In the genomic region with DNA sequence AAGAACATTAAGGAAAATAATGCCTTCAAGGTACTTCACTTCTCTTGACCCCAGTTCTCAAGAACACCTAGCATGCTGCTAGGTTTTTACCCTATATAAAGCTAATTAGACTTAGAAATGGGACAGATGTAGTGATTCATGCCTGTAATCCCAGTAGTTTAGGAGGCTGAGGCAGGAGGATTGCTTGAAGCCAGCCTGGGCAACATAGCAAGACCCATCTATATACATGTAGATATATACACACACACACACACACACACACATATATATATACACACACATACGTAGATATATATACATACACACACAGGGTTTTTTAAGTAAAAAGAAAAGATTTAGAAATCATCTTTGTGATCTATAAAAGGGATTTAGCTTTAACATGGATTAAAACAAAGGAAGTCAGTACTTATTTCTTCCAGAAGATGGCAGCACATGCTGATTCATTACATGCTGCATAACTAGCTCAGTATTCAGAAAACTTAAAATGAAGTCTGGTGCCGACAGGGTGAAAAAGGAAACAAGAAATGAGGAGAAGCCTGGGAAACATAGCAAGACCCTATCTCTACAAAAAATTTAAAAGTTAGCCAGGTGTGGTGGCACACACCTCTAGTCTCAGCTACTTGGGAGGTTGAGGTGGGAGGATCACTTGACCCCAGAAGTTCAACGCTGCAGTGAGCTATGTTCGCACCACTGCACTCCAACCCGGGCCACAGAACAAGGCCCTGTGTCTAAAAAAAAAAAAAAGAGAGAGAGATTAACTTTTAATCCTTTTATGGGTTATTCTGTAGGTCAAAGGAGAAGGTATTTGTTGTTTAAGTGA, we compare ENCODE assay signal across 8 cellular contexts. TPM values are rescaled to one million over a fixed set of nuclear protein-coding genes. Genes with fewer than 3 reads are reported as not detected.
DNase-seq lines count a peak whose midpoint lies in the region; ATAC-seq, FAIRE-seq and TF ChIP-seq lines count a peak whose summit lies in the region.

No MANE protein-coding gene starts in this region.

- no peak overlapping the region for H3K4me3 ChIP-seq in astrocyte (ENCODE audit: insufficient read depth, low read depth, low read length)
- H3K4me3 ChIP-seq in sigmoid colon: no peak overlapping the region

- intact Hi-C loops in left ventricle myocardium superior (cut with micrococcal nuclease): loop anchor here (10.0 kb wide), 1 partner anchor 222 kb away; no protein-coding TSS in a partner anchor
- intact Hi-C loops in sigmoid colon (cut with DNase I): loop anchor here (2.0 to 5.0 kb wide), 3 partner anchors 230 to 365 kb away; a partner anchor contains a TSS

- no peak for TF ChIP-seq POLR2A in sigmoid colon (IDR thresholded peaks at IDR 0.05)

- DNase-seq in COLO829 (ENCODE audit: low spot score): peak; percentile 77
- DNase-seq in GM20000 (ENCODE audit: low spot score): peak; percentile 52
- DNase-seq in NCI-H526 treated with DMSO at 0.1 percent for 48 hours (lab: John Stamatoyannopoulos, UW): peak; percentile 21
- peak; percentile 29 for DNase-seq in astrocyte (ENCODE audit: low read depth)
- no peak for DNase-seq in left ventricle myocardium superior
- no peak for DNase-seq in sigmoid colon

- H3K79me2 ChIP-seq in astrocyte (ENCODE audit: insufficient read depth, low read length): no peaks in the 10 kb centered on the region

- no peaks in the 10 kb centered on the region for H3K9me3 Mint-ChIP-seq in astrocyte (ENCODE audit: unreplicated experiment)

- H3K9ac ChIP-seq in astrocyte (ENCODE audit: low read length): no peak overlapping the region

- no peaks in the 10 kb centered on the region for H3K4me1 Mint-ChIP-seq in astrocyte (ENCODE audit: low read depth, unreplicated experiment)

- H3K27me3 ChIP-seq in astrocyte (ENCODE audit: insufficient read depth, low read length): no peaks in the 10 kb centered on the region
- H3K27me3 ChIP-seq in sigmoid colon: no peaks in the 10 kb centered on the region

- WGBS in sigmoid colon, 2 donors: 50 to 61% methylated on average over 5 of the region's 5 CpGs

- no peak overlapping the region for H2AFZ ChIP-seq in astrocyte (ENCODE audit: low read depth, low read length)

- peaks cover 11% of the 10 kb centered on the region for H3K36me3 Mint-ChIP-seq in astrocyte (ENCODE audit: low read depth, unreplicated experiment)

- TF ChIP-seq CTCF in GM20000 (IDR thresholded peaks at IDR 0.05; ENCODE audit: extremely low read depth, missing control alignments): peak; percentile 26
- peak; percentile 53 for TF ChIP-seq CTCF in astrocyte (IDR thresholded peaks at IDR 0.05; ENCODE audit: insufficient read depth, low read depth, low read length)
- TF ChIP-seq CTCF in sigmoid colon (IDR thresholded peaks at IDR 0.05): peak; percentile 33 to 75 (median 60)

- no peak for TF ChIP-seq EP300 in sigmoid colon (IDR thresholded peaks at IDR 0.05)

- H3K27ac ChIP-seq in astrocyte (ENCODE audit: low read depth, low read length) (no peak overlapping the region), sigmoid colon (no peak overlapping the region)

- no peak overlapping the region for H3K27ac Mint-ChIP-seq in astrocyte (ENCODE audit: unreplicated experiment)

- H3K9me3 ChIP-seq in astrocyte (ENCODE audit: insufficient read depth, low read depth, low read length) (no peaks in the 10 kb centered on the region), sigmoid colon (no peaks in the 10 kb centered on the region)

- H3K36me3 ChIP-seq in astrocyte (ENCODE audit: insufficient read depth, low read length) (peaks cover 24% of the 10 kb centered on the region), sigmoid colon (peaks cover 3 to 71% (median 14%) of the 10 kb centered on the region in 4 donors)

- H3K27me3 Mint-ChIP-seq in astrocyte (ENCODE audit: low read depth, unreplicated experiment): no peaks in the 10 kb centered on the region

- peak; percentile 43 for FAIRE-seq in astrocyte (lab: Jason Lieb, UNC)

- no peaks in the 10 kb centered on the region for H4K20me1 ChIP-seq in astrocyte (ENCODE audit: insufficient read depth, low read length)

- no peak overlapping the region for H3K4me2 ChIP-seq in astrocyte (ENCODE audit: low read length)

- ATAC-seq in left ventricle myocardium superior (peak; percentile 78), GM21360 (IDR thresholded peaks at IDR 0.05; ENCODE audit: unreplicated experiment) (no peak), HG02870 (IDR thresholded peaks at IDR 0.05; ENCODE audit: unreplicated experiment) (no peak)

- no peaks in the 10 kb centered on the region for H3K4me1 ChIP-seq in astrocyte (ENCODE audit: insufficient read depth, low read length)
- peaks cover 0 to 4% (median 1%) of the 10 kb centered on the region in 4 donors for H3K4me1 ChIP-seq in sigmoid colon

- H3K4me3 Mint-ChIP-seq in astrocyte (ENCODE audit: unreplicated experiment): no peak overlapping the region

RNA-seq across cellular contexts. Expression of a gene that starts 28.5 kb away (rescaled TPM):
- total RNA-seq in astrocyte: 49.4 and 54.6 TPM in 2 replicates
- 65.9 TPM for total RNA-seq in left ventricle myocardium superior
- total RNA-seq in sigmoid colon: 10 to 100 TPM; 32.4 to 72.8 (median 51.2) TPM
- polyA plus RNA-seq in sigmoid colon: 10 to 100 TPM; 54.7 to 78.7 (median 74.9) TPM

Comparison
In these comparisons a context has a peak if more than half of its experiments do, and no peak if none do; other contexts are left out.
1. DNase-seq: peak in COLO829 (single experiment), GM20000 (single experiment), NCI-H526 treated with DMSO at 0.1 percent for 48 hours (single experiment) and astrocyte (single experiment); none in left ventricle myocardium superior (single experiment) and sigmoid colon (single experiment).
2. Peak in every context shown above with its lines, with median percentiles within 50 percentile points of each other: CTCF ChIP-seq.